ENCODE assay signal across 5 cellular contexts in the genomic region with DNA sequence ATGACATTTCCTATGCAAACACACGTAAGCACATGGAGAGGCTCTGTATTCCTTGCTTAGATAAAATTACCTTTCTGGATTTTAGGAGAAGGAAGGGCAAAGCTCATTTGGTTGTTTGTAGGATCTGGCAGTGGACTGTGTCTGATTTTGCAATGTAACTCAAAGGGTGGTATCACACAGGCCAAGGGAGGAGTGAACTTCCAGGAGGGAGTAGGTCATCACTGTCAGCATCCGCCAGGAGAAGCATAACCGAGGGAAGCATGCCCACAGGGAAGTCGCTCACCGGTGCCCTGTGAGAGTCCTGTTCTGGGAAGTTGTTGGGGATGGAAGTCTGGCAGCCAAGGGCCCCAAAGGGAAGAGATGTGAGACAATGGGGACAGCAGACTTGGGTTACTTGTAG.
"Had no signal": no experiment of that assay in that cellular context is flagged by ENCODE, and none has a peak within 500 bp of the region (broad histone marks: within the 10 kb centered on the region; RNA-seq: fewer than 3 reads in every experiment).

No MANE protein-coding gene starts in this region.

- DNase-seq: IMR-90, KBM-7 had no signal

- ATAC-seq: HepG2, K562 had no signal

- FAIRE-seq: HepG2, HTR-8/SVneo, K562 had no signal
